33 cellular contexts compared by ENCODE assay signal in the genomic region with DNA sequence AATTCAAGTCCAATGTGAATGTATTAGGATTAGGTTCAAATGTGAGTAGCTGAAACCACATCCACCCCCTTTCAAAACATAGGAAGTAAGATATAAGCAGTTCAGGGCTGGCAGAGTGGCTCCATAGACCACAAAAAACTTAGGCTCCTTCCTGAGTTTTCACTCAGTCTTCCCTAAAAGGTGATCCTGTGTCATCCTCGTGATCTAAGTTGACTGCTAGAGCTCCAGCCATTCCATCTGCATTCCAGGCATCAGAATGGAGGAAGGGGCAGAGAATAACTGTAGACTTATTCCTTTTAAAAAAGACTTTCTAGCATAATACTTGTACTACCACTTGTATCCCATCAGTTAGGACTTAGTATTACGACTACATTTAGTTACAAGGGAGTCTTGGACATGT.
"Had no signal": no experiment of that assay in that cellular context is flagged by ENCODE, and none has a peak within 500 bp of the region (broad histone marks: within the 10 kb centered on the region; RNA-seq: fewer than 3 reads in every experiment).

No MANE protein-coding gene starts in this region.

- H3K27ac ChIP-seq: Peyer's patch, SJSA1, VCaP had no signal

- H3K9ac ChIP-seq: SK-N-SH had no signal

- H3K4me2 ChIP-seq: SK-N-SH had no signal

- H3K9me3 ChIP-seq: MG63, Peyer's patch, SJSA1, SK-N-SH had no signal

- H3K36me3 Mint-ChIP-seq: activated CD8-positive, alpha-beta memory T cell treated with anti-CD3 and anti-CD28 coated beads, Interleukin-2, amount 10 ng/mL, durations not matched to agents 7 days and 5 days; activated naive CD4-positive, alpha-beta T cell treated with anti-CD3 and anti-CD28 coated beads, Interleukin-2, amount 10 ng/mL, durations not matched to agents 7 days and 5 days; activated naive CD8-positive, alpha-beta T cell had no signal

- H3K4me1 Mint-ChIP-seq: activated B cell treated with CpG ODN at 0.5 μM for 24 hours; activated CD4-positive, alpha-beta memory T cell treated with anti-CD3 and anti-CD28 coated beads, Interleukin-2, amount 10 ng/mL, durations not matched to agents 7 days and 5 days; activated CD8-positive, alpha-beta memory T cell treated with anti-CD3 and anti-CD28 coated beads, Interleukin-2, amount 10 ng/mL, durations not matched to agents 7 days and 5 days; activated naive CD4-positive, alpha-beta T cell treated with anti-CD3 and anti-CD28 coated beads, Interleukin-2, amount 10 ng/mL, durations not matched to agents 7 days and 5 days; activated naive CD8-positive, alpha-beta T cell treated with anti-CD3 and anti-CD28 coated beads, Interleukin-2, amount 50 U/mL, for 24 hours; central memory CD8-positive, alpha-beta T cell had no signal

- H3K4me3 ChIP-seq: cardiac muscle cell, MG63, Peyer's patch, SJSA1 had no signal

- H3K9me3 Mint-ChIP-seq: activated B cell treated with CpG ODN at 0.5 μM for 24 hours; activated CD4-positive, alpha-beta memory T cell treated with anti-CD3 and anti-CD28 coated beads, Interleukin-2, amount 10 ng/mL, durations not matched to agents 7 days and 5 days; activated naive CD4-positive, alpha-beta T cell treated with anti-CD3 and anti-CD28 coated beads, Interleukin-2, amount 10 ng/mL, durations not matched to agents 7 days and 5 days; central memory CD8-positive, alpha-beta T cell; T-helper 1 cell treated with Interleukin-12 subunit alpha and Interleukin-12 subunit beta and Interleukin-4 antibody, amounts not matched to agents 30 μg/mL and 1 μg/mL, for 36 hours; T-helper 2 cell treated with Interferon-gamma antibody and Interleukin-4, amounts not matched to agents 5 μg/mL and 100 μg/mL, for 36 hours had no signal

- DNase-seq: activated B cell treated with CpG ODN at 0.5 μM for 24 hours; activated CD4-positive, alpha-beta memory T cell treated with anti-CD3 and anti-CD28 coated beads, Interleukin-2, amount 10 ng/mL, durations not matched to agents 7 days and 5 days; activated CD4-positive, alpha-beta T cell treated with anti-CD3 and anti-CD28 coated beads for 48 hours; activated CD4-positive, CD25-positive, alpha-beta regulatory T cell treated with anti-CD3 and anti-CD28 coated beads, Interleukin-2, amount 50 U/mL, for 72 hours; activated CD8-positive, alpha-beta memory T cell treated with anti-CD3 and anti-CD28 coated beads for 24 hours; activated CD8-positive, alpha-beta memory T cell treated with anti-CD3 and anti-CD28 coated beads, Interleukin-2, amount 10 ng/mL, durations not matched to agents 7 days and 5 days; activated CD8-positive, alpha-beta memory T cell treated with anti-CD3 and anti-CD28 coated beads, Interleukin-2, amount 50 U/mL, for 48 hours; activated effector memory CD4-positive, alpha-beta T cell treated with Interleukin-2 at 50 U/mL for 16 hours; activated naive CD4-positive, alpha-beta T cell treated with anti-CD3 and anti-CD28 coated beads, Interleukin-2, amount 10 ng/mL, durations not matched to agents 7 days and 5 days; activated naive CD8-positive, alpha-beta T cell treated with anti-CD3 and anti-CD28 coated beads, Interleukin-2, amount 50 U/mL, for 24 hours; activated T-cell treated with anti-CD3 and anti-CD28 coated beads, Interleukin-2, amount 50 U/mL, for 48 hours; anterior cingulate cortex; Kasumi-1; MG63; NCI-H1048; NCI-H1105 treated with DMSO at 0.1 percent for 48 hours; NCI-H1436; NCI-H1694; NCI-H1930; NCI-H345; NCI-H524 treated with DMSO at 0.1 percent for 48 hours; PC-3; Peyer's patch; RPMI8226; SHP77 treated with DMSO at 0.1 percent for 48 hours; SK-N-SH had no signal

- H3K36me3 ChIP-seq: cardiac muscle cell, MG63, Peyer's patch, SJSA1 had no signal

- H3K27ac Mint-ChIP-seq: activated B cell treated with CpG ODN at 0.5 μM for 24 hours; activated CD4-positive, alpha-beta memory T cell treated with anti-CD3 and anti-CD28 coated beads, Interleukin-2, amount 10 ng/mL, durations not matched to agents 7 days and 5 days; activated CD8-positive, alpha-beta memory T cell treated with anti-CD3 and anti-CD28 coated beads, Interleukin-2, amount 10 ng/mL, durations not matched to agents 7 days and 5 days; activated naive CD4-positive, alpha-beta T cell treated with anti-CD3 and anti-CD28 coated beads, Interleukin-2, amount 10 ng/mL, durations not matched to agents 7 days and 5 days; activated naive CD8-positive, alpha-beta T cell; activated naive CD8-positive, alpha-beta T cell treated with anti-CD3 and anti-CD28 coated beads, Interleukin-2, amount 50 U/mL, for 24 hours; T-helper 1 cell treated with Interleukin-12 subunit alpha and Interleukin-12 subunit beta and Interleukin-4 antibody, amounts not matched to agents 30 μg/mL and 1 μg/mL, for 36 hours; T-helper 2 cell treated with Interferon-gamma antibody and Interleukin-4, amounts not matched to agents 5 μg/mL and 100 μg/mL, for 36 hours had no signal

- H3K27me3 Mint-ChIP-seq: activated B cell treated with CpG ODN at 0.5 μM for 24 hours; activated CD4-positive, alpha-beta memory T cell treated with anti-CD3 and anti-CD28 coated beads, Interleukin-2, amount 10 ng/mL, durations not matched to agents 7 days and 5 days; activated CD8-positive, alpha-beta memory T cell treated with anti-CD3 and anti-CD28 coated beads, Interleukin-2, amount 10 ng/mL, durations not matched to agents 7 days and 5 days; activated naive CD4-positive, alpha-beta T cell treated with anti-CD3 and anti-CD28 coated beads, Interleukin-2, amount 10 ng/mL, durations not matched to agents 7 days and 5 days; activated naive CD8-positive, alpha-beta T cell; central memory CD8-positive, alpha-beta T cell had no signal

- H3K27me3 ChIP-seq: cardiac muscle cell, MG63, Peyer's patch, SJSA1 had no signal

- H3K4me3 Mint-ChIP-seq: activated B cell treated with CpG ODN at 0.5 μM for 24 hours; activated CD4-positive, alpha-beta memory T cell treated with anti-CD3 and anti-CD28 coated beads, Interleukin-2, amount 10 ng/mL, durations not matched to agents 7 days and 5 days; activated CD8-positive, alpha-beta memory T cell treated with anti-CD3 and anti-CD28 coated beads, Interleukin-2, amount 10 ng/mL, durations not matched to agents 7 days and 5 days; activated naive CD4-positive, alpha-beta T cell treated with anti-CD3 and anti-CD28 coated beads, Interleukin-2, amount 10 ng/mL, durations not matched to agents 7 days and 5 days; activated naive CD8-positive, alpha-beta T cell; activated naive CD8-positive, alpha-beta T cell treated with anti-CD3 and anti-CD28 coated beads, Interleukin-2, amount 50 U/mL, for 24 hours; central memory CD8-positive, alpha-beta T cell; T-helper 1 cell treated with Interleukin-12 subunit alpha and Interleukin-12 subunit beta and Interleukin-4 antibody, amounts not matched to agents 30 μg/mL and 1 μg/mL, for 36 hours; T-helper 2 cell treated with Interferon-gamma antibody and Interleukin-4, amounts not matched to agents 5 μg/mL and 100 μg/mL, for 36 hours had no signal
